1 cellular context compared by ENCODE assay signal in the genomic region with DNA sequence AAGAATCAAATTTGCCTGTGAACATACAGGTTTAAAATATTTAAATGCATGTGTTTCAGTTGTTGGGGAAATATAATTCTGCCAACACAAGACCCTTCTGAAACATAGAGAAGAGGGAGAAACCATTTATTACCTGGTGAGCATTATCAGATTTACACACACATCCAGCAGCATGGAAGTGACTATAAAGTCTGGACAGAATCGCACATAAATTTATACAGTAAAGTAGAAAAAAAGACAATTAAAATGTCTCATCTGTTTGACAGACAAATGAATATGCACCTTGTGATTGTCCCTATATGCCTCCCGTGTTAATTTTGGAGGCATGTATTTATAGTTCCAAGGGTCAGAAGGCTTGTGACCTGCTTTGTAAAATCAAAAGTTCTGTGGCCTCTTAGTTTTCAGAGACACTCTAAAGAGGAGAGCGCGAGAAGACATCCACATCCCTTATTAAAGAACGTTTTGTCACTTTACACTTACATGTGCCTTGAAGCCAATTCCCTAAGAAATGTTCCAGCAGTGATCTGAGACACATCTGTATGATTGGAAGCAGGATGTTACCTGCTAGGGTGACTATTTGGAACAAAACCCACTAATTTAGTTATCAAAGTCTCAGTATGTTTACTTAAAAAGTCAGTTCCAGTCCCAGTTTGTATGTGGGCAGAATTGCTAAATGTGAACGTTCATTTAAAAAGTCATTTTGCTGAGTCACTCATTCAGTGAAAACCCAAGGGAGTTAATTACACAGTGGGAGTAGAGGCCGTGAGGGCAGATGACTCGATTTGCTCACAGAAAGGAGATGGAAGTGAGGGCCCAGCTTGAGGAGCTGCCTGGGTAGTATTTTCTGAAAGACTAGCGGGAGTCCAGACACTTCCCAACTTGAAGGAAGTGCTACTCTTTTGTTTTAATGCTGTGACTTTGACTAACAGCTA.
TF ChIP-seq lines count a peak whose summit lies in the region.

No MANE protein-coding gene starts in this region.

TF ChIP-seq in H1, 55 proteins besides CTCF, POLR2A, EP300 and RAD21:
- TF ChIP-seq BACH1 (IDR thresholded peaks at IDR 0.05; ENCODE audit: low read length): peak; percentile 84
- no peak for TF ChIP-seq JUN (IDR thresholded peaks at IDR 0.05; ENCODE audit: low read depth, low read length)
- TF ChIP-seq CTBP2 (IDR thresholded peaks at IDR 0.05; ENCODE audit: borderline replicate concordance, insufficient read depth, insufficient read length, low read length): no peak
- peak; percentile 67 for TF ChIP-seq MAFK (IDR thresholded peaks at IDR 0.05; ENCODE audit: low read depth, low read length)
- no peak for TF ChIP-seq RFX5 (IDR thresholded peaks at IDR 0.05; ENCODE audit: borderline replicate concordance, low read depth, low read length)
- TF ChIP-seq TBP (IDR thresholded peaks at IDR 0.05; ENCODE audit: low read depth, low read length): no peak
- TF ChIP-seq JUND (IDR thresholded peaks at IDR 0.05; ENCODE audit: low read length): no peak
- no peak for TF ChIP-seq TEAD4 (IDR thresholded peaks at IDR 0.05; ENCODE audit: low read depth, low read length)
